ENCODE assay signal across 21 cellular contexts in the genomic region with DNA sequence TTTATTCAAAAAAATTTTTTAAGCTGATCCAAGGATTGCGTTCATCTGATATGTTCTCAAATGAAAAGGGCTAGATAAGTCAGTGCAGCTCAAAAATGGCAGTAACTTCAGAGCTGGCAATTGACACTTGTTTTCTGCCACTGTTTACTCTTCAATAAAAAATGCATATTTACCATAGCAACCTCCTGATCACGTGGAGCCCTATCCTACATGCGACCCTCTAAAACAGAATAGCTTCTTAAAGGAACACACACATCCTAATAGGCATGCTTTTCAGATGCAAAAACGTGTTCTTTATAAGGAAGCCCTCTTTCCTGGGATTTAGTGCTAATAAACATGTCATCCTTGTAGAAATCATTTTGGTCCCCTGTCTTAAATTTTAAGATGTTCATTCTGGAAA.
"Had no signal": no experiment of that assay in that cellular context is flagged by ENCODE, and none has a peak within 500 bp of the region (broad histone marks: within the 10 kb centered on the region; RNA-seq: fewer than 3 reads in every experiment).

No MANE protein-coding gene starts in this region.

- H3K27me3 ChIP-seq: foreskin keratinocyte, tibial nerve, upper lobe of left lung had no signal

- DNase-seq: dorsolateral prefrontal cortex; effector CD4-positive, alpha-beta T cell; foreskin keratinocyte; heart right ventricle; hippocampal formation; left ventricle myocardium superior; lower lobe of right lung; mucosa of descending colon; naive B cell; pancreas; right lobe of liver; small intestine; stimulated activated CD4-positive, alpha-beta T cell treated with anti-CD3 and anti-CD28 coated beads, Interleukin-15, amount 100 ng/mL, for 24 hours; stimulated activated CD4-positive, alpha-beta T cell treated with anti-CD3 and anti-CD28 coated beads, Interleukin-2, amount 100 ng/mL, for 48 hours; stimulated activated naive B cell treated with anti-CD40 and anti-IgM and Interleukin-4, amounts not matched to agents 10 μg/mL and 1 μg/mL and 100 μg/mL, for 72 hours had no signal

- H3K36me3 ChIP-seq: gastroesophageal sphincter, heart right ventricle, lower lobe of right lung, neutrophil, pancreas, right lobe of liver, thoracic aorta, tibial nerve, upper lobe of left lung had no signal

- H3K9me3 ChIP-seq: gastroesophageal sphincter, heart right ventricle, lower lobe of right lung, mucosa of descending colon, neutrophil, pancreas, right lobe of liver, thoracic aorta, tibial nerve, upper lobe of left lung had no signal

- H3K4me3 ChIP-seq: dorsolateral prefrontal cortex, gastroesophageal sphincter, heart right ventricle, lower lobe of right lung, mucosa of descending colon, pancreas, right lobe of liver, thoracic aorta, tibial nerve, upper lobe of left lung had no signal

- H3K4me1 ChIP-seq: foreskin keratinocyte, gastroesophageal sphincter, heart right ventricle, lower lobe of right lung, pancreas, right lobe of liver, upper lobe of left lung had no signal

- H3K27ac ChIP-seq: epithelial cell of prostate, foreskin keratinocyte, gastroesophageal sphincter, heart right ventricle, lower lobe of right lung, neutrophil, pancreas, right lobe of liver, thoracic aorta, tibial nerve, upper lobe of left lung had no signal
